In genomic region chr6:113560908-113561307, GRCh38 we compare ENCODE assay signal across 16 cellular contexts.
DNase-seq lines count a peak whose midpoint lies in the region; ATAC-seq and TF ChIP-seq lines count a peak whose summit lies in the region.
"Had no signal": no experiment of that assay in that cellular context is flagged by ENCODE, and none has a peak within 500 bp of the region (broad histone marks: within the 10 kb centered on the region; RNA-seq: fewer than 3 reads in every experiment).

No MANE protein-coding gene starts in this region.

- ATAC-seq in GM19455 (IDR thresholded peaks at IDR 0.05; ENCODE audit: unreplicated experiment): no peak

- intact Hi-C loops in lower leg skin (cut with DNase I; ENCODE audit: low total_unique reads): no loop called here

- H3K27ac ChIP-seq in effector memory CD4-positive, alpha-beta T cell (ENCODE audit: insufficient read depth, low read length, poor library complexity, severe bottlenecking): no peak overlapping the region
- no peak overlapping the region for H3K27ac ChIP-seq in substantia nigra (ENCODE audit: low read depth, low read length, poor library complexity, severe bottlenecking)
- H3K27ac ChIP-seq: stomach, VCaP had no signal

- H3K4me1 ChIP-seq in effector memory CD4-positive, alpha-beta T cell (ENCODE audit: control insufficient read depth, insufficient read depth, low read length, poor library complexity, severe bottlenecking): no peaks in the 10 kb centered on the region

- no peak for TF ChIP-seq POLR2A in lower leg skin (IDR thresholded peaks at IDR 0.05)

- H3K36me3 ChIP-seq in effector memory CD4-positive, alpha-beta T cell (ENCODE audit: control insufficient read depth, insufficient read depth, low read length): no peaks in the 10 kb centered on the region
- H3K36me3 ChIP-seq: stomach had no signal

- TF ChIP-seq CTCF in epithelial cell of esophagus (IDR thresholded peaks at IDR 0.05; ENCODE audit: insufficient read depth, low read depth, low read length, missing control alignments): no peak
- no peak for TF ChIP-seq CTCF in retinal pigment epithelial cell (conservative IDR thresholded peaks at IDR 0.05; ENCODE audit: low read depth, low read length)
- TF ChIP-seq CTCF in lower leg skin (IDR thresholded peaks at IDR 0.05): no peak

- DNase-seq in GM04503 (ENCODE audit: low read depth) (peak; percentile 47), RKO (ENCODE audit: low spot score) (peak; percentile 45), epithelial cell of esophagus (ENCODE audit: low read depth) (peak; percentile 77), retinal pigment epithelial cell (ENCODE audit: low read depth) (peak; percentile 72), lower leg skin (ENCODE audit: low spot score in 2 of 2) (no peak), substantia nigra (lab: John Stamatoyannopoulos, UW) (no peak)
- no peak for DNase-seq in effector memory CD4-positive, alpha-beta T cell
- DNase-seq: activated CD8-positive, alpha-beta memory T cell treated with anti-CD3 and anti-CD28 coated beads, Interleukin-2, amount 50 U/mL, for 48 hours; activated naive CD8-positive, alpha-beta T cell treated with anti-CD3 and anti-CD28 coated beads for 36 hours; COR-L47; NCI-H1092 treated with DMSO at 0.1 percent for 48 hours; NCI-H446 treated with DMSO at 0.1 percent for 48 hours; stimulated activated CD4-positive, alpha-beta T cell treated with anti-CD3 and anti-CD28 coated beads, Interleukin-4, amount 100 ng/mL, for 24 hours; stomach had no signal

- H3K27me3 ChIP-seq in effector memory CD4-positive, alpha-beta T cell (replicated peaks; ENCODE audit: control insufficient read depth, insufficient read depth, low read length, poor library complexity, severe bottlenecking): no peaks in the 10 kb centered on the region
- H3K27me3 ChIP-seq: stomach had no signal

- H3K9me3 ChIP-seq in effector memory CD4-positive, alpha-beta T cell (ENCODE audit: control insufficient read depth, low read length): no peaks in the 10 kb centered on the region
- H3K9me3 ChIP-seq: stomach had no signal

- H3K4me3 ChIP-seq in epithelial cell of esophagus (ENCODE audit: low read length) (no peak overlapping the region), retinal pigment epithelial cell (ENCODE audit: low read length) (no peak overlapping the region), lower leg skin (ENCODE audit: low read depth, poor library complexity, severe bottlenecking) (no peak overlapping the region)
- H3K4me3 ChIP-seq in effector memory CD4-positive, alpha-beta T cell (ENCODE audit: insufficient read depth, low read depth, low read length, poor library complexity, severe bottlenecking): no peak overlapping the region
- H3K4me3 ChIP-seq: stomach had no signal

Comparison
In these comparisons a context has a peak if more than half of its experiments do, and no peak if none do; other contexts are left out.
1. DNase-seq: peak in GM04503 (single experiment), RKO (single experiment), epithelial cell of esophagus (single experiment) and retinal pigment epithelial cell (single experiment); none in lower leg skin (0 of 2), effector memory CD4-positive, alpha-beta T cell (0 of 3) and substantia nigra (0 of 49).